ENCODE assay signal across 21 cellular contexts in genomic region chr2:70211595-70211994, GRCh38. TPM values are rescaled to one million over a fixed set of nuclear protein-coding genes. Genes with fewer than 3 reads are reported as not detected.
DNase-seq lines count a peak whose midpoint lies in the region; ATAC-seq, FAIRE-seq and TF ChIP-seq lines count a peak whose summit lies in the region.
"Had no signal": no experiment of that assay in that cellular context is flagged by ENCODE, and none has a peak within 500 bp of the region (broad histone marks: within the 10 kb centered on the region; RNA-seq: fewer than 3 reads in every experiment).

No MANE protein-coding gene starts in this region.

- H3K9ac ChIP-seq in HepG2 (ENCODE audit: insufficient read depth, low read depth, low read length) (no peak overlapping the region), neural progenitor cell (no peak overlapping the region)

- H3F3A ChIP-seq in neural progenitor cell (ENCODE audit: low read depth) = peaks cover 82% of the 10 kb centered on the region

- peak overlapping the region; percentile 74 for H3K27ac Mint-ChIP-seq in CD4-positive, alpha-beta T cell
- H3K27ac Mint-ChIP-seq in T-cell (peak overlapping the region; percentile 67 to 73), neural progenitor cell (no peak overlapping the region)

- H3K27me3 Mint-ChIP-seq in CD4-positive, alpha-beta T cell = no peaks in the 10 kb centered on the region
- H3K27me3 Mint-ChIP-seq in T-cell = no peaks in the 10 kb centered on the region
- peaks cover 4% of the 10 kb centered on the region for H3K27me3 Mint-ChIP-seq in neural progenitor cell (ENCODE audit: insufficient read depth, low read depth)

- POLR2A ChIA-PET in HepG2 (lab: Yijun Ruan, JAX) (interaction anchor here (1.2 kb wide), 1 partner anchor 21 kb away, joined by 3 read pairs; the partner anchor contains the start of gene C2orf42), T-cell (lab: Charles Lee) (interaction anchor here in 1 of 2 donors (0.8 kb wide), 1 partner anchor 46 kb away, joined by 5 read pairs; the partner anchor contains the start of gene PCYOX1), GM10248 (lab: Yijun Ruan, JAX) (no interaction called here)
- POLR2A ChIA-PET in CD4-positive, alpha-beta T cell (lab: Charles Lee) = interaction anchor here (0.6 to 1.8 kb wide), 2 partner anchors 21 to 162 kb away, joined by 4 to 6 read pairs; partner anchors contain the start of gene C2orf42

- intact Hi-C loops in HepG2 (cut with micrococcal nuclease; ENCODE audit: unreplicated experiment) = no loop called here
- intact Hi-C loops in right lobe of liver (cut with DNase I) = no loop called here
- intact Hi-C loops in CD4-positive, alpha-beta T cell (cut with DNase I, micrococcal nuclease) = no loop called here
- intact Hi-C loops in cardiac septum (cut with DNase I) = no loop called here

- H3K27me3 ChIP-seq in HepG2 (ENCODE audit: control insufficient read depth in 1 of 2, insufficient read depth in 2 of 2, low read length in 2 of 2) (no peaks in the 10 kb centered on the region), right lobe of liver (no peaks in the 10 kb centered on the region), neural progenitor cell (no peaks in the 10 kb centered on the region)
- no peaks in the 10 kb centered on the region for H3K27me3 ChIP-seq in CD4-positive, alpha-beta T cell (ENCODE audit: control insufficient read depth, insufficient read depth, low read length)
- H3K27me3 ChIP-seq: MG63, SJCRH30 had no signal

- H3K27ac ChIP-seq in HepG2 (ENCODE audit: extremely low read length, insufficient read depth, low read length) (no peak overlapping the region), right lobe of liver (no peak overlapping the region), neural progenitor cell (peak overlapping the region; percentile 8)
- no peak overlapping the region for H3K27ac ChIP-seq in CD4-positive, alpha-beta T cell (ENCODE audit: low read depth, low read length)
- H3K27ac ChIP-seq: SJCRH30 had no signal

- TF ChIP-seq POLR2A in HepG2 (IDR thresholded peaks at IDR 0.05; ENCODE audit: insufficient read depth in 1 of 2, low read depth in 2 of 2, low read length in 2 of 2) (no peak), right lobe of liver (IDR thresholded peaks at IDR 0.05) (no peak)

- H3K9me3 ChIP-seq in HepG2 (ENCODE audit: low read length) (no peaks in the 10 kb centered on the region), right lobe of liver (no peaks in the 10 kb centered on the region), neural progenitor cell (ENCODE audit: low read depth) (no peaks in the 10 kb centered on the region)
- H3K9me3 ChIP-seq in CD4-positive, alpha-beta T cell (ENCODE audit: control insufficient read depth, low read length) = no peaks in the 10 kb centered on the region
- H3K9me3 ChIP-seq: MG63, SJCRH30 had no signal

- H3K4me2 ChIP-seq in HepG2 (ENCODE audit: low read depth, low read length) = no peak overlapping the region
- no peak overlapping the region for H3K4me2 ChIP-seq in neural progenitor cell

- DNase-seq in HepG2 (ENCODE audit: low spot score) (no peak), right lobe of liver (no peak), T-cell (no peak), neural progenitor cell (ENCODE audit: low spot score) (no peak), HK-2 (ENCODE audit: unreplicated experiment) (no peak), cardiac septum (ENCODE audit: low spot score) (no peak), GM10248 (ENCODE audit: extremely low spot score) (no peak)
- no peak for DNase-seq in CD4-positive, alpha-beta T cell
- DNase-seq: ACHN, GOT3, HCEC 1CT, KG1, MG63, NCI-H2029, NCI-H446, NCI-H524 treated with DMSO at 0.1 percent for 48 hours, NCI-H774, PC-3, SJCRH30 had no signal

- 98% methylated on average over 2 of the region's 2 CpGs for WGBS in HepG2 (ENCODE audit: low lambda C conversion rate)
- 82% methylated on average over 2 of the region's 2 CpGs for WGBS in right lobe of liver (ENCODE audit: insufficient coverage, low coverage, low lambda C conversion rate, missing lambda C conversion rate)

- H3K79me2 ChIP-seq in HepG2 (ENCODE audit: insufficient read depth, low read length) (no peaks in the 10 kb centered on the region), neural progenitor cell (ENCODE audit: low read depth) (no peaks in the 10 kb centered on the region)

- in situ Hi-C loops in HepG2 (cut with HindIII; ENCODE audit: extremely low pct_ligation_motif_present, low pct_unique_long_range_greater_than_20kb) = no loop called here

- no peaks in the 10 kb centered on the region for H3K9me3 Mint-ChIP-seq in CD4-positive, alpha-beta T cell
- H3K9me3 Mint-ChIP-seq in T-cell (no peaks in the 10 kb centered on the region), neural progenitor cell (no peaks in the 10 kb centered on the region)

- H3K4me1 ChIP-seq in HepG2 (ENCODE audit: insufficient read depth, low read length) (no peaks in the 10 kb centered on the region), right lobe of liver (no peaks in the 10 kb centered on the region), neural progenitor cell (no peaks in the 10 kb centered on the region)
- H3K4me1 ChIP-seq: SJCRH30 had no signal

- FAIRE-seq in HepG2 (lab: Jason Lieb, UNC) = no peak
- FAIRE-seq: D721Med had no signal

- TF ChIP-seq CTCF in HepG2 (CRISPR knock-in tag; IDR thresholded peaks at IDR 0.05) (no peak), right lobe of liver (IDR thresholded peaks at IDR 0.05) (no peak), neural progenitor cell (IDR thresholded peaks at IDR 0.05) (no peak), GM10248 (IDR thresholded peaks at IDR 0.05; ENCODE audit: control extremely low read depth, extremely low read depth, low read depth, missing control alignments) (no peak)
- no peak for TF ChIP-seq CTCF in CD4-positive, alpha-beta T cell (IDR thresholded peaks at IDR 0.05)

- H2AFZ ChIP-seq in HepG2 (ENCODE audit: low read length) (no peak overlapping the region), neural progenitor cell (replicated peaks) (no peak overlapping the region)

- H3K36me3 Mint-ChIP-seq in CD4-positive, alpha-beta T cell (ENCODE audit: low read depth) = peaks cover 53% of the 10 kb centered on the region
- peaks cover 24% of the 10 kb centered on the region for H3K36me3 Mint-ChIP-seq in T-cell
- H3K36me3 Mint-ChIP-seq in neural progenitor cell = peaks cover 12% of the 10 kb centered on the region

- no peak for TF ChIP-seq EP300 in HepG2 (IDR thresholded peaks at IDR 0.05; ENCODE audit: low read depth in 2 of 2, low read length in 2 of 2)
- TF ChIP-seq EP300 in HepG2 (CRISPR knock-in tag; IDR thresholded peaks at IDR 0.05; ENCODE audit: borderline replicate concordance) = no peak

- peaks cover 16% of the 10 kb centered on the region for H3K4me1 Mint-ChIP-seq in CD4-positive, alpha-beta T cell (ENCODE audit: low read depth)
- H3K4me1 Mint-ChIP-seq in T-cell (peaks cover 5 to 16% (median 8%) of the 10 kb centered on the region in 3 donors), neural progenitor cell (no peaks in the 10 kb centered on the region)

- H3K36me3 ChIP-seq in HepG2 (replicated peaks in 1 of 2; ENCODE audit: control insufficient read depth in 1 of 2, insufficient read depth in 2 of 2, low read length in 2 of 2) (peaks cover 10 to 47% of the 10 kb centered on the region in 2 experiments), right lobe of liver (peaks cover 0 to 30% (median 8%) of the 10 kb centered on the region in 4 donors), neural progenitor cell (peaks cover 31% of the 10 kb centered on the region)

- CTCF ChIA-PET in HepG2 (lab: Yijun Ruan, JAX; ENCODE audit: low intra/inter-chr PET ratio, low total read pairs) (no interaction called here), T-cell (lab: Charles Lee) (no interaction called here), GM10248 (lab: Yijun Ruan, JAX) (interaction anchor here (1.5 kb wide), 2 partner anchors 10 to 487 kb away, joined by 4 to 7 read pairs; no protein-coding TSS in a partner anchor)
- CTCF ChIA-PET in CD4-positive, alpha-beta T cell (lab: Charles Lee) = interaction anchor here (0.8 to 1.0 kb wide), 2 partner anchors 14 to 47 kb away, joined by 3 read pairs; no protein-coding TSS in a partner anchor

- no peak overlapping the region for H3K4me3 ChIP-seq in HepG2 (replicated peaks in 1 of 3; ENCODE audit: insufficient read depth in 1 of 3, low read depth in 2 of 3, low read length in 3 of 3)
- H3K4me3 ChIP-seq in right lobe of liver = no peak overlapping the region
- H3K4me3 ChIP-seq in neural progenitor cell = no peak overlapping the region
- H3K4me3 ChIP-seq: MG63, SJCRH30 had no signal

- no TSS peak for BruUV-seq in HepG2 (replicated peaks; lab: Mats Ljungman, UMichigan)

- H4K20me1 ChIP-seq in HepG2 (ENCODE audit: insufficient read depth, low read length) (no peaks in the 10 kb centered on the region), neural progenitor cell (ENCODE audit: low read depth) (no peaks in the 10 kb centered on the region)

- H3K4me3 Mint-ChIP-seq in CD4-positive, alpha-beta T cell = no peak overlapping the region
- H3K4me3 Mint-ChIP-seq in T-cell (no peak overlapping the region), neural progenitor cell (no peak overlapping the region)

- no peak for TF ChIP-seq RAD21 in HepG2 (CRISPR knock-in tag; IDR thresholded peaks at IDR 0.05)

- no peak for ATAC-seq in HepG2
- ATAC-seq in right lobe of liver = no peak
- ATAC-seq in CD4-positive, alpha-beta T cell (ENCODE audit: poor library complexity) = no peak
- ATAC-seq in T-cell (replicated peaks in 1 of 4) = no peak
- ATAC-seq: PC-3, Right ventricle myocardium inferior had no signal

RNA-seq across cellular contexts. Expression of gene C2orf42, which starts 20.8 kb away (rescaled TPM):
- total RNA-seq in HepG2 (2016; rRNA removed; fragmentation: Illumina TruSeq; extraction: Trizol) (9.9 and 11.1 TPM in 2 replicates), right lobe of liver (10 to 100 TPM; 10.9 to 22.5 (median 16.7) TPM), T-cell (10 to 100 TPM; 23.3 to 45.9 (median 39.1) TPM), neural progenitor cell (ENCODE audit: low replicate concordance) (24.1 and 25.4 TPM in 2 replicates), cardiac septum (12.3 TPM)
- 20.6 and 21.9 TPM in 2 replicates for total RNA-seq in HepG2 (2016; cell fraction: cytosol; rRNA removed; fragmentation: Illumina TruSeq; extraction: Trizol; ENCODE audit: low read depth)
- total RNA-seq in HepG2 (2016; cell fraction: insoluble cytoplasmic fraction; rRNA removed; fragmentation: Illumina TruSeq; extraction: Trizol) = 9.3 and 9.6 TPM in 2 replicates
- total RNA-seq in HepG2 (2016; cell fraction: membrane; rRNA removed; fragmentation: Illumina TruSeq; extraction: Trizol) = 21.6 and 22.7 TPM in 2 replicates
- 8.7 and 10.0 TPM in 2 replicates for total RNA-seq in HepG2 (2016; cell fraction: nucleus; rRNA removed; fragmentation: Illumina TruSeq; extraction: Trizol)
- polyA plus RNA-seq in HepG2 (2011; rRNA removed) = 9.3 and 10.1 TPM in 2 replicates
- 6.6 and 7.2 TPM in 2 replicates for polyA plus RNA-seq in HepG2 (2011; cell fraction: cytosol; rRNA removed)
- 10.9 and 14.5 TPM in 2 replicates for polyA plus RNA-seq in HepG2 (2011; cell fraction: nucleus; rRNA removed)
- 8.7 and 9.4 TPM in 2 replicates for polyA plus RNA-seq in HepG2 (2012)
- 2.6 and 2.8 TPM in 2 replicates for polyA plus RNA-seq in HepG2 (2016; cell fraction: cytosol; fragmentation: Illumina TruSeq; extraction: Trizol; ENCODE audit: low read depth)
- polyA plus RNA-seq in HepG2 (2016; cell fraction: insoluble cytoplasmic fraction; fragmentation: Illumina TruSeq; extraction: Trizol; ENCODE audit: low read depth) = 9.2 and 10.0 TPM in 2 replicates
- 5.3 and 7.7 TPM in 2 replicates for polyA plus RNA-seq in HepG2 (2016; cell fraction: membrane; fragmentation: Illumina TruSeq; extraction: Trizol; ENCODE audit: low read depth)
- polyA plus RNA-seq in HepG2 (2016; cell fraction: nucleus; fragmentation: Illumina TruSeq; extraction: Trizol; ENCODE audit: insufficient read depth, low read depth) = 8.3 and 10.9 TPM in 2 replicates
- polyA minus RNA-seq in HepG2 (2011; rRNA and poly(A)+ RNA removed; ENCODE audit: low replicate concordance) = 26.9 and 49.5 TPM in 2 replicates
- polyA minus RNA-seq in HepG2 (2011; cell fraction: cytosol; rRNA and poly(A)+ RNA removed) = 8.3 and 17.8 TPM in 2 replicates
- 22.4 and 25.1 TPM in 2 replicates for polyA minus RNA-seq in HepG2 (2011; cell fraction: nucleus; rRNA and poly(A)+ RNA removed)
- total RNA-seq in CD4-positive, alpha-beta T cell = 10 to 100 TPM; 16.9 to 18.4 TPM

RNA-seq across cellular contexts. Expression of gene TIA1, which starts 36.8 kb away (rescaled TPM):
- total RNA-seq in HepG2 (2016; rRNA removed; fragmentation: Illumina TruSeq; extraction: Trizol) = 199 and 209 TPM in 2 replicates
- 46.3 and 52.7 TPM in 2 replicates for total RNA-seq in HepG2 (2016; cell fraction: cytosol; rRNA removed; fragmentation: Illumina TruSeq; extraction: Trizol; ENCODE audit: low read depth)
- 193 and 198 TPM in 2 replicates for total RNA-seq in HepG2 (2016; cell fraction: insoluble cytoplasmic fraction; rRNA removed; fragmentation: Illumina TruSeq; extraction: Trizol)
- 37.9 and 45.7 TPM in 2 replicates for total RNA-seq in HepG2 (2016; cell fraction: membrane; rRNA removed; fragmentation: Illumina TruSeq; extraction: Trizol)
- total RNA-seq in HepG2 (2016; cell fraction: nucleus; rRNA removed; fragmentation: Illumina TruSeq; extraction: Trizol) = 256 and 292 TPM in 2 replicates
- polyA plus RNA-seq in HepG2 (2011; rRNA removed) = 306 and 319 TPM in 2 replicates
- polyA plus RNA-seq in HepG2 (2011; cell fraction: cytosol; rRNA removed) = 41.7 and 42.1 TPM in 2 replicates
- 1,074 and 1,129 TPM in 2 replicates for polyA plus RNA-seq in HepG2 (2011; cell fraction: nucleus; rRNA removed)
- polyA plus RNA-seq in HepG2 (2012) = 147 and 204 TPM in 2 replicates
- 6.0 and 6.8 TPM in 2 replicates for polyA plus RNA-seq in HepG2 (2016; cell fraction: cytosol; fragmentation: Illumina TruSeq; extraction: Trizol; ENCODE audit: low read depth)
- polyA plus RNA-seq in HepG2 (2016; cell fraction: insoluble cytoplasmic fraction; fragmentation: Illumina TruSeq; extraction: Trizol; ENCODE audit: low read depth) = 108 and 119 TPM in 2 replicates
- 16.0 TPM in 2 replicates for polyA plus RNA-seq in HepG2 (2016; cell fraction: membrane; fragmentation: Illumina TruSeq; extraction: Trizol; ENCODE audit: low read depth)
- polyA plus RNA-seq in HepG2 (2016; cell fraction: nucleus; fragmentation: Illumina TruSeq; extraction: Trizol; ENCODE audit: insufficient read depth, low read depth) = 613 and 622 TPM in 2 replicates
- polyA minus RNA-seq in HepG2 (2011; rRNA and poly(A)+ RNA removed; ENCODE audit: low replicate concordance) = 79.8 and 109 TPM in 2 replicates
- 61.2 and 67.1 TPM in 2 replicates for polyA minus RNA-seq in HepG2 (2011; cell fraction: cytosol; rRNA and poly(A)+ RNA removed)
- 718 and 820 TPM in 2 replicates for polyA minus RNA-seq in HepG2 (2011; cell fraction: nucleus; rRNA and poly(A)+ RNA removed)
- 10 to 100 TPM; 27.5 to 44.2 (median 35.8) TPM for total RNA-seq in right lobe of liver
- total RNA-seq in CD4-positive, alpha-beta T cell = 10 to 100 TPM; 34.4 to 45.3 TPM
- 100 to 1,000 TPM in 4 of 5 donors, 10 to 100 TPM in 1; 94.4 to 154 (median 148) TPM for total RNA-seq in T-cell
- 348 and 539 TPM in 2 replicates for total RNA-seq in neural progenitor cell (ENCODE audit: low replicate concordance)
- total RNA-seq in cardiac septum = 49.4 TPM

RNA-seq across cellular contexts. Expression of gene PCYOX1, which starts 46.3 kb away (rescaled TPM):
- 64.6 and 94.8 TPM in 2 replicates for total RNA-seq in HepG2 (2016; rRNA removed; fragmentation: Illumina TruSeq; extraction: Trizol)
- total RNA-seq in HepG2 (2016; cell fraction: cytosol; rRNA removed; fragmentation: Illumina TruSeq; extraction: Trizol; ENCODE audit: low read depth) = 5.0 and 5.6 TPM in 2 replicates
- total RNA-seq in HepG2 (2016; cell fraction: insoluble cytoplasmic fraction; rRNA removed; fragmentation: Illumina TruSeq; extraction: Trizol) = 62.4 and 97.7 TPM in 2 replicates
- total RNA-seq in HepG2 (2016; cell fraction: membrane; rRNA removed; fragmentation: Illumina TruSeq; extraction: Trizol) = 22.4 and 27.7 TPM in 2 replicates
- 86.9 and 110 TPM in 2 replicates for total RNA-seq in HepG2 (2016; cell fraction: nucleus; rRNA removed; fragmentation: Illumina TruSeq; extraction: Trizol)
- 61.0 and 86.6 TPM in 2 replicates for polyA plus RNA-seq in HepG2 (2011; rRNA removed)
- polyA plus RNA-seq in HepG2 (2011; cell fraction: cytosol; rRNA removed) = 37.9 and 61.2 TPM in 2 replicates
- polyA plus RNA-seq in HepG2 (2011; cell fraction: nucleus; rRNA removed) = 10.2 and 15.2 TPM in 2 replicates
- 110 and 112 TPM in 2 replicates for polyA plus RNA-seq in HepG2 (2012)
- 4.3 and 4.7 TPM in 2 replicates for polyA plus RNA-seq in HepG2 (2016; cell fraction: cytosol; fragmentation: Illumina TruSeq; extraction: Trizol; ENCODE audit: low read depth)
- 53.5 and 58.1 TPM in 2 replicates for polyA plus RNA-seq in HepG2 (2016; cell fraction: insoluble cytoplasmic fraction; fragmentation: Illumina TruSeq; extraction: Trizol; ENCODE audit: low read depth)
- polyA plus RNA-seq in HepG2 (2016; cell fraction: membrane; fragmentation: Illumina TruSeq; extraction: Trizol; ENCODE audit: low read depth) = 10.1 and 11.7 TPM in 2 replicates
- 99.9 and 103 TPM in 2 replicates for polyA plus RNA-seq in HepG2 (2016; cell fraction: nucleus; fragmentation: Illumina TruSeq; extraction: Trizol; ENCODE audit: insufficient read depth, low read depth)
- 25.7 and 59.9 TPM in 2 replicates for polyA minus RNA-seq in HepG2 (2011; rRNA and poly(A)+ RNA removed; ENCODE audit: low replicate concordance)
- 65.6 and 74.8 TPM in 2 replicates for polyA minus RNA-seq in HepG2 (2011; cell fraction: cytosol; rRNA and poly(A)+ RNA removed)
- polyA minus RNA-seq in HepG2 (2011; cell fraction: nucleus; rRNA and poly(A)+ RNA removed) = 26.8 and 37.2 TPM in 2 replicates
- 100 to 1,000 TPM in 3 of 6 experiments, 10 to 100 TPM in 3; 38.8 to 186 (median 92.5) TPM for total RNA-seq in right lobe of liver
- total RNA-seq in CD4-positive, alpha-beta T cell = 1 to 10 TPM; 8.3 to 9.8 TPM
- 10 to 100 TPM in 4 of 5 donors, 1 to 10 TPM in 1; 9.2 to 31.4 (median 25.7) TPM for total RNA-seq in T-cell
- total RNA-seq in neural progenitor cell (ENCODE audit: low replicate concordance) = 27.3 and 41.3 TPM in 2 replicates
- total RNA-seq in cardiac septum = 43.0 TPM

Comparison
In these comparisons a context has a peak if more than half of its experiments do, and no peak if none do; other contexts are left out.
1. CTCF ChIA-PET loops: an anchor here in CD4-positive, alpha-beta T cell (0.8 to 1.0 kb wide) and GM10248 (1.5 kb wide); none called in HepG2 and T-cell.